8 cellular contexts compared by ENCODE assay signal in genomic region chr2:15616429-15616828, GRCh38.
"Had no signal": no experiment of that assay in that cellular context is flagged by ENCODE, and none has a peak within 500 bp of the region (broad histone marks: within the 10 kb centered on the region; RNA-seq: fewer than 3 reads in every experiment).

No MANE protein-coding gene starts in this region.

- H3K4me3 ChIP-seq: K562 had no signal

- DNase-seq: IMR-90, KBM-7, KG1 had no signal

- H3K27ac ChIP-seq: HL-60, KMS-11 had no signal

- FAIRE-seq: HepG2, HTR-8/SVneo had no signal
